1 cellular context compared by ENCODE assay signal in genomic region chr5:32545102-32545847, GRCh38.
TF ChIP-seq lines count a peak whose summit lies in the region.

No MANE protein-coding gene starts in this region.

TF ChIP-seq in K562, 482 proteins besides CTCF, POLR2A, EP300 and RAD21 (continued from another document):
- no peak for TF ChIP-seq UBTF (IDR thresholded peaks at IDR 0.05; ENCODE audit: borderline replicate concordance in 1 of 2, low read depth in 2 of 2, low read length in 2 of 2)
- TF ChIP-seq ARID3A (IDR thresholded peaks at IDR 0.05; ENCODE audit: borderline replicate concordance, low read depth, low read length): no peak
